22 cellular contexts compared by ENCODE assay signal in the genomic region with DNA sequence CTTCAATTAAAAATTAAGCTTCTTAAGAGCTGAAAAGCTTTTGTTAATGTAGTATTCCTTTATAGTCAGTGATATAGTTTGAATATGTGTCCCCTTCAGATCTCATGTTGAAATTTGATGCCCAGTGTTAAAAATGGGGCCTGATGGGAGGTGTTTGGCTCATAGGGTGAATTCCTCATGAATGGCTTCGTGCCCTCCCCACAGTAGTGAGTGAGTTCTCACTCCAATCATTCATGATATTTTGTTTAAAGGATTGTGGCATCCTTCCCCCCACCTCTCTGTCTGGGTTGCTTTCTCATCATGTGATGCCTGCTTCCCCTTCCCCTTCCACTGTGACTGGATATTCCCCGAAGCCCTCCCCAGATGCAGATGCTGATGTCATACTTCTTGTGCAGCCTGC.
DNase-seq lines count a peak whose midpoint lies in the region; ATAC-seq, FAIRE-seq and TF ChIP-seq lines count a peak whose summit lies in the region.
"Had no signal": no experiment of that assay in that cellular context is flagged by ENCODE, and none has a peak within 500 bp of the region (broad histone marks: within the 10 kb centered on the region; RNA-seq: fewer than 3 reads in every experiment).

No MANE protein-coding gene starts in this region.

- ATAC-seq in right lobe of liver (peak; percentile 4 to 57 (median 28)), HepG2 (no peak), GM18858 (IDR thresholded peaks at IDR 0.05; ENCODE audit: unreplicated experiment) (no peak)
- ATAC-seq: GM23338, Panc1 had no signal

- FAIRE-seq in HepG2 (lab: Jason Lieb, UNC), result no peak
- no peak for FAIRE-seq in H54 (lab: Jason Lieb, UNC)
- FAIRE-seq: D721Med, GM18507 had no signal

- H3K27ac ChIP-seq in right lobe of liver (peak overlapping the region; percentile 41 to 86 (median 75)), HepG2 (ENCODE audit: extremely low read length, insufficient read depth, low read length) (no peak overlapping the region), tibial artery (peak overlapping the region; percentile 28 to 32)
- H3K27ac ChIP-seq: HL-60, RWPE1 had no signal

- H3K27me3 ChIP-seq in right lobe of liver, result no peaks in the 10 kb centered on the region
- no peaks in the 10 kb centered on the region for H3K27me3 ChIP-seq in HepG2 (ENCODE audit: control insufficient read depth in 1 of 2, insufficient read depth in 2 of 2, low read length in 2 of 2)
- no peaks in the 10 kb centered on the region for H3K27me3 ChIP-seq in tibial artery
- H3K27me3 ChIP-seq: MG63 had no signal

- WGBS in right lobe of liver (ENCODE audit: insufficient coverage, low coverage, low lambda C conversion rate, missing lambda C conversion rate), result 31% methylated on average over 2 of the region's 2 CpGs
- 4% methylated on average over 2 of the region's 2 CpGs for WGBS in HepG2 (ENCODE audit: low lambda C conversion rate)

- no peak for DNase-seq in right lobe of liver
- no peak for DNase-seq in HepG2 (ENCODE audit: low spot score)
- DNase-seq in astrocyte of the hippocampus (ENCODE audit: low read depth, low spot score), result peak; percentile 20
- peak; percentile 8 for DNase-seq in kidney tubule cell (ENCODE audit: low spot score)
- DNase-seq in tibial artery, result no peak
- DNase-seq in H54 (ENCODE audit: insufficient read length, low spot score), result no peak
- no peak for DNase-seq in NCI-H2107 treated with DMSO at 0.1 percent for 48 hours (lab: John Stamatoyannopoulos, UW; ENCODE audit: unreplicated experiment)
- DNase-seq: 8988T; CD4-positive, CD25-positive, alpha-beta regulatory T cell; KBM-7; MG63; NCI-H2029; NCI-H526 treated with DMSO at 0.1 percent for 48 hours; SHP77 had no signal

- H3K4me3 ChIP-seq in right lobe of liver, result no peak overlapping the region
- H3K4me3 ChIP-seq in HepG2 (replicated peaks in 1 of 3; ENCODE audit: insufficient read depth in 1 of 3, low read depth in 2 of 3, low read length in 3 of 3), result no peak overlapping the region
- no peak overlapping the region for H3K4me3 ChIP-seq in tibial artery
- H3K4me3 ChIP-seq: GM23338, HAP-1, MG63 had no signal

- H3K79me2 ChIP-seq in HepG2 (ENCODE audit: insufficient read depth, low read length), result no peaks in the 10 kb centered on the region

- CTCF ChIA-PET in HepG2 (lab: Yijun Ruan, JAX; ENCODE audit: low intra/inter-chr PET ratio, low total read pairs), result no interaction called here

- TF ChIP-seq POLR2A in right lobe of liver (IDR thresholded peaks at IDR 0.05), result no peak
- no peak for TF ChIP-seq POLR2A in HepG2 (IDR thresholded peaks at IDR 0.05; ENCODE audit: insufficient read depth in 1 of 2, low read depth in 2 of 2, low read length in 2 of 2)
- TF ChIP-seq POLR2A in H54 (IDR thresholded peaks at IDR 0.05; ENCODE audit: low read depth, low read length), result no peak

- intact Hi-C loops in right lobe of liver (cut with DNase I), result no loop called here
- intact Hi-C loops in HepG2 (cut with micrococcal nuclease; ENCODE audit: unreplicated experiment), result no loop called here
- intact Hi-C loops in tibial artery (cut with DNase I; ENCODE audit: low total_unique reads), result no loop called here

- H2AFZ ChIP-seq in HepG2 (ENCODE audit: low read length), result no peak overlapping the region
- H2AFZ ChIP-seq: GM23338 had no signal

- TF ChIP-seq EP300 in HepG2 (IDR thresholded peaks at IDR 0.05; ENCODE audit: low read depth in 2 of 2, low read length in 2 of 2), result no peak
- no peak for TF ChIP-seq EP300 in HepG2 (CRISPR knock-in tag; IDR thresholded peaks at IDR 0.05; ENCODE audit: borderline replicate concordance)

- H3K9me3 ChIP-seq in right lobe of liver, result no peaks in the 10 kb centered on the region
- H3K9me3 ChIP-seq in HepG2 (ENCODE audit: low read length), result peaks cover 60% of the 10 kb centered on the region
- no peaks in the 10 kb centered on the region for H3K9me3 ChIP-seq in tibial artery
- H3K9me3 ChIP-seq: HAP-1, MG63 had no signal

- peaks cover 0 to 56% (median 0%) of the 10 kb centered on the region in 4 donors for H3K4me1 ChIP-seq in right lobe of liver
- no peaks in the 10 kb centered on the region for H3K4me1 ChIP-seq in HepG2 (ENCODE audit: insufficient read depth, low read length)
- peaks cover 0 to 37% (median 8%) of the 10 kb centered on the region in 4 donors for H3K4me1 ChIP-seq in tibial artery
- H3K4me1 ChIP-seq: HAP-1 had no signal

- H4K20me1 ChIP-seq in HepG2 (ENCODE audit: insufficient read depth, low read length), result no peaks in the 10 kb centered on the region

- POLR2A ChIA-PET in HepG2 (lab: Yijun Ruan, JAX), result no interaction called here

- TF ChIP-seq RAD21 in HepG2 (CRISPR knock-in tag; IDR thresholded peaks at IDR 0.05), result no peak

- H3K36me3 ChIP-seq in right lobe of liver (no peaks in the 10 kb centered on the region), HepG2 (replicated peaks in 1 of 2; ENCODE audit: control insufficient read depth in 1 of 2, insufficient read depth in 2 of 2, low read length in 2 of 2) (no peaks in the 10 kb centered on the region), tibial artery (no peaks in the 10 kb centered on the region)
- H3K36me3 ChIP-seq: HAP-1, MG63 had no signal

- H3K4me2 ChIP-seq in HepG2 (ENCODE audit: low read depth, low read length), result no peak overlapping the region
- H3K4me2 ChIP-seq: GM23338 had no signal

- in situ Hi-C loops in HepG2 (cut with HindIII; ENCODE audit: extremely low pct_ligation_motif_present, low pct_unique_long_range_greater_than_20kb), result no loop called here

- no peak overlapping the region for H3K9ac ChIP-seq in HepG2 (ENCODE audit: insufficient read depth, low read depth, low read length)

- TF ChIP-seq CTCF in right lobe of liver (IDR thresholded peaks at IDR 0.05), result no peak
- TF ChIP-seq CTCF in HepG2 (CRISPR knock-in tag; IDR thresholded peaks at IDR 0.05), result no peak
- no peak for TF ChIP-seq CTCF in tibial artery (IDR thresholded peaks at IDR 0.05)

- BruUV-seq in HepG2 (replicated peaks; lab: Mats Ljungman, UMichigan), result no TSS peak

TF ChIP-seq in HepG2, 621 proteins besides CTCF, POLR2A, EP300 and RAD21:
- TF ChIP-seq ZNF761 (CRISPR knock-in tag; conservative IDR thresholded peaks at IDR 0.05), result no peak
- no peak for TF ChIP-seq SOX5 (CRISPR knock-in tag; IDR thresholded peaks at IDR 0.05; ENCODE audit: borderline replicate concordance)
- TF ChIP-seq ZNF382 (CRISPR knock-in tag; IDR thresholded peaks at IDR 0.05; ENCODE audit: borderline replicate concordance), result no peak
- TF ChIP-seq MZF1 (CRISPR knock-in tag; IDR thresholded peaks at IDR 0.05; ENCODE audit: borderline replicate concordance), result no peak
- TF ChIP-seq SAFB2 (CRISPR knock-in tag; IDR thresholded peaks at IDR 0.05; ENCODE audit: borderline replicate concordance, low read depth), result no peak
- TF ChIP-seq FOXP1 (IDR thresholded peaks at IDR 0.05), result no peak
- no peak for TF ChIP-seq FOXP1 (CRISPR knock-in tag; IDR thresholded peaks at IDR 0.05)
- TF ChIP-seq RXRA (CRISPR knock-in tag; IDR thresholded peaks at IDR 0.05), result no peak
- no peak for TF ChIP-seq ZFX (CRISPR knock-in tag; IDR thresholded peaks at IDR 0.05; ENCODE audit: low read depth)
- TF ChIP-seq, protein P1, sequence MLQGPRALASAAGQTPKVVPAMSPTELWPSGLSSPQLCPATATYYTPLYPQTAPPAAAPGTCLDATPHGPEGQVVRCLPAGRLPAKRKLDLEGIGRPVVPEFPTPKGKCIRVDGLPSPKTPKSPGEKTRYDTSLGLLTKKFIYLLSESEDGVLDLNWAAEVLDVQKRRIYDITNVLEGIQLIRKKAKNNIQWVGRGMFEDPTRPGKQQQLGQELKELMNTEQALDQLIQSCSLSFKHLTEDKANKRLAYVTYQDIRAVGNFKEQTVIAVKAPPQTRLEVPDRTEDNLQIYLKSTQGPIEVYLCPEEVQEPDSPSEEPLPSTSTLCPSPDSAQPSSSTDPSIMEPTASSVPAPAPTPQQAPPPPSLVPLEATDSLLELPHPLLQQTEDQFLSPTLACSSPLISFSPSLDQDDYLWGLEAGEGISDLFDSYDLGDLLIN (CRISPR knock-in tag; IDR thresholded peaks at IDR 0.05; ENCODE audit: borderline replicate concordance), result no peak
- TF ChIP-seq RELA (CRISPR knock-in tag; IDR thresholded peaks at IDR 0.05), result no peak
- no peak for TF ChIP-seq ZNF263 (CRISPR knock-in tag; IDR thresholded peaks at IDR 0.05)

Comparison
In these comparisons a context has a peak if more than half of its experiments do, and no peak if none do; other contexts are left out.
1. ATAC-seq: peak in right lobe of liver (4 of 4); none in HepG2 (single experiment) and GM18858 (single experiment).
2. DNase-seq: peak in astrocyte of the hippocampus (single experiment) and kidney tubule cell (single experiment); none in right lobe of liver (0 of 3), HepG2 (single experiment), tibial artery (0 of 2), H54 (single experiment) and NCI-H2107 treated with DMSO at 0.1 percent for 48 hours (single experiment).